Comparison of ENCODE assay signal across 1 cellular context in genomic region chr10:132994371-132994796, GRCh38.
TF ChIP-seq lines count a peak whose summit lies in the region.

No MANE protein-coding gene starts in this region.

TF ChIP-seq in HepG2, 621 proteins besides CTCF, POLR2A, EP300 and RAD21:
- TF ChIP-seq SMC3 (IDR thresholded peaks at IDR 0.05; ENCODE audit: low read length) (no peak), ZNF879 (CRISPR knock-in tag; IDR thresholded peaks at IDR 0.05) (no peak), ZNF597 (CRISPR knock-in tag; IDR thresholded peaks at IDR 0.05) (no peak), ZNF329 (CRISPR knock-in tag; IDR thresholded peaks at IDR 0.05; ENCODE audit: low read depth) (no peak), BORCS8-MEF2B (CRISPR knock-in tag; IDR thresholded peaks at IDR 0.05) (no peak), FOXO4 (CRISPR knock-in tag; conservative IDR thresholded peaks at IDR 0.05) (no peak), ZBTB2 (CRISPR knock-in tag; IDR thresholded peaks at IDR 0.05; ENCODE audit: low read depth) (no peak), ZNF33B (CRISPR knock-in tag; IDR thresholded peaks at IDR 0.05) (no peak), ZFP82 (CRISPR knock-in tag; IDR thresholded peaks at IDR 0.05; ENCODE audit: borderline replicate concordance) (no peak), ZNF251 (CRISPR knock-in tag; IDR thresholded peaks at IDR 0.05) (no peak), ZNF558 (CRISPR knock-in tag; IDR thresholded peaks at IDR 0.05; ENCODE audit: borderline replicate concordance) (no peak), ZNF776 (CRISPR knock-in tag; IDR thresholded peaks at IDR 0.05) (no peak), POGZ (CRISPR knock-in tag; IDR thresholded peaks at IDR 0.05) (no peak), BRD4 (CRISPR knock-in tag; IDR thresholded peaks at IDR 0.05) (no peak)
- TF ChIP-seq, protein P1, sequence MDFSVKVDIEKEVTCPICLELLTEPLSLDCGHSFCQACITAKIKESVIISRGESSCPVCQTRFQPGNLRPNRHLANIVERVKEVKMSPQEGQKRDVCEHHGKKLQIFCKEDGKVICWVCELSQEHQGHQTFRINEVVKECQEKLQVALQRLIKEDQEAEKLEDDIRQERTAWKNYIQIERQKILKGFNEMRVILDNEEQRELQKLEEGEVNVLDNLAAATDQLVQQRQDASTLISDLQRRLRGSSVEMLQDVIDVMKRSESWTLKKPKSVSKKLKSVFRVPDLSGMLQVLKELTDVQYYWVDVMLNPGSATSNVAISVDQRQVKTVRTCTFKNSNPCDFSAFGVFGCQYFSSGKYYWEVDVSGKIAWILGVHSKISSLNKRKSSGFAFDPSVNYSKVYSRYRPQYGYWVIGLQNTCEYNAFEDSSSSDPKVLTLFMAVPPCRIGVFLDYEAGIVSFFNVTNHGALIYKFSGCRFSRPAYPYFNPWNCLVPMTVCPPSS (IDR thresholded peaks at IDR 0.05): no peak
- TF ChIP-seq, protein P2, sequence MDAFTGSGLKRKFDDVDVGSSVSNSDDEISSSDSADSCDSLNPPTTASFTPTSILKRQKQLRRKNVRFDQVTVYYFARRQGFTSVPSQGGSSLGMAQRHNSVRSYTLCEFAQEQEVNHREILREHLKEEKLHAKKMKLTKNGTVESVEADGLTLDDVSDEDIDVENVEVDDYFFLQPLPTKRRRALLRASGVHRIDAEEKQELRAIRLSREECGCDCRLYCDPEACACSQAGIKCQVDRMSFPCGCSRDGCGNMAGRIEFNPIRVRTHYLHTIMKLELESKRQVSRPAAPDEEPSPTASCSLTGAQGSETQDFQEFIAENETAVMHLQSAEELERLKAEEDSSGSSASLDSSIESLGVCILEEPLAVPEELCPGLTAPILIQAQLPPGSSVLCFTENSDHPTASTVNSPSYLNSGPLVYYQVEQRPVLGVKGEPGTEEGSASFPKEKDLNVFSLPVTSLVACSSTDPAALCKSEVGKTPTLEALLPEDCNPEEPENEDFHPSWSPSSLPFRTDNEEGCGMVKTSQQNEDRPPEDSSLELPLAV (CRISPR knock-in tag; conservative IDR thresholded peaks at IDR 0.05; ENCODE audit: low read depth): no peak
- TF ChIP-seq, protein P3, sequence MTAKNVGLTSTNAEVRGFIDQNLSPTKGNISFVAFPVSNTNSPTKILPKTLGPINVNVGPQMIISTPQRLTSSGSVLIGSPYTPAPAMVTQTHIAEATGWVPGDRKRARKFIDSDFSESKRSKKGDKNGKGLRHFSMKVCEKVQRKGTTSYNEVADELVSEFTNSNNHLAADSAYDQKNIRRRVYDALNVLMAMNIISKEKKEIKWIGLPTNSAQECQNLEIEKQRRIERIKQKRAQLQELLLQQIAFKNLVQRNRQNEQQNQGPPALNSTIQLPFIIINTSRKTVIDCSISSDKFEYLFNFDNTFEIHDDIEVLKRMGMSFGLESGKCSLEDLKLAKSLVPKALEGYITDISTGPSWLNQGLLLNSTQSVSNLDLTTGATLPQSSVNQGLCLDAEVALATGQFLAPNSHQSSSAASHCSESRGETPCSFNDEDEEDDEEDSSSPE (CRISPR knock-in tag; IDR thresholded peaks at IDR 0.05): no peak
